ENCODE assay signal across 8 cellular contexts in genomic region chr20:3811421-3812258, GRCh38. TPM values are rescaled to one million over a fixed set of nuclear protein-coding genes. Genes with fewer than 3 reads are reported as not detected.
A peak's percentile ranks its signal among the peaks of the same experiment; 100 is the strongest.
DNase-seq lines count a peak whose midpoint lies in the region; ATAC-seq and TF ChIP-seq lines count a peak whose summit lies in the region.

No MANE protein-coding gene starts in this region.

- H3K27ac ChIP-seq in tibial artery: peak overlapping the region; percentile 82 to 84

- H3K9me2 ChIP-seq in Loucy (replicated peaks; ENCODE audit: low read depth, low read length): no peaks in the 10 kb centered on the region

- intact Hi-C loops in posterior vena cava (cut with DNase I) (no loop called here), tibial artery (cut with DNase I; ENCODE audit: low total_unique reads) (no loop called here)

- peaks cover 1% of the 10 kb centered on the region for H3K36me3 Mint-ChIP-seq in activated naive CD8-positive, alpha-beta T cell treated with anti-CD3 and anti-CD28 coated beads for 36 hours
- H3K36me3 Mint-ChIP-seq in glutamatergic neuron (ENCODE audit: unreplicated experiment): no peaks in the 10 kb centered on the region

- no peaks in the 10 kb centered on the region for H3K27me3 Mint-ChIP-seq in activated naive CD8-positive, alpha-beta T cell treated with anti-CD3 and anti-CD28 coated beads for 36 hours
- peaks cover 7% of the 10 kb centered on the region for H3K27me3 Mint-ChIP-seq in glutamatergic neuron (ENCODE audit: unreplicated experiment)

- no peaks in the 10 kb centered on the region for H4K20me1 ChIP-seq in Loucy (ENCODE audit: insufficient read depth, low read length, poor library complexity, severe bottlenecking)

- H3K9me3 ChIP-seq in Loucy (ENCODE audit: insufficient read depth, low read depth, low read length): no peaks in the 10 kb centered on the region
- H3K9me3 ChIP-seq in tibial artery: no peaks in the 10 kb centered on the region

- no peak for ATAC-seq in HG03439 (IDR thresholded peaks at IDR 0.05; ENCODE audit: unreplicated experiment)

- H3K4me3 ChIP-seq in Loucy (ENCODE audit: low read length, poor library complexity, severe bottlenecking): peak overlapping the region; percentile 45
- peak overlapping the region; percentile 49 to 61 for H3K4me3 ChIP-seq in tibial artery

- no peaks in the 10 kb centered on the region for H3K27me3 ChIP-seq in Loucy (ENCODE audit: insufficient read depth, low read length, poor library complexity, severe bottlenecking)
- no peaks in the 10 kb centered on the region for H3K27me3 ChIP-seq in tibial artery

- peak overlapping the region; percentile 76 for H3K4me3 Mint-ChIP-seq in activated naive CD8-positive, alpha-beta T cell treated with anti-CD3 and anti-CD28 coated beads for 36 hours
- H3K4me3 Mint-ChIP-seq in glutamatergic neuron (ENCODE audit: unreplicated experiment): peak overlapping the region; percentile 9

- peaks cover 57% of the 10 kb centered on the region for H3K4me1 Mint-ChIP-seq in activated naive CD8-positive, alpha-beta T cell treated with anti-CD3 and anti-CD28 coated beads for 36 hours
- peaks cover 23% of the 10 kb centered on the region for H3K4me1 Mint-ChIP-seq in glutamatergic neuron (ENCODE audit: low read depth, unreplicated experiment)

- no peaks in the 10 kb centered on the region for H3K9me3 Mint-ChIP-seq in activated naive CD8-positive, alpha-beta T cell treated with anti-CD3 and anti-CD28 coated beads for 36 hours
- peaks cover 9% of the 10 kb centered on the region for H3K9me3 Mint-ChIP-seq in glutamatergic neuron (ENCODE audit: unreplicated experiment)

- H3K4me2 ChIP-seq in Loucy (ENCODE audit: low read depth, low read length, poor library complexity, severe bottlenecking): peak overlapping the region; percentile 58

- H2AFZ ChIP-seq in Loucy (ENCODE audit: low read length): peak overlapping the region; percentile 85

- TF ChIP-seq CTCF in Loucy (conservative IDR thresholded peaks at IDR 0.05; ENCODE audit: low read length) (no peak), glutamatergic neuron (IDR thresholded peaks at IDR 0.05; ENCODE audit: partially characterized antibody, unreplicated experiment) (no peak), tibial artery (IDR thresholded peaks at IDR 0.05) (peak in 1 of 2 experiments; percentile 5)

- no peaks in the 10 kb centered on the region for H3K79me2 ChIP-seq in Loucy (ENCODE audit: insufficient read depth, low read length)

- peak overlapping the region; percentile 67 for H3K9ac ChIP-seq in Loucy (ENCODE audit: low read depth, low read length, poor library complexity, severe bottlenecking)

- H3K36me3 ChIP-seq in Loucy (ENCODE audit: insufficient read depth, low read length) (no peaks in the 10 kb centered on the region), tibial artery (no peaks in the 10 kb centered on the region)

- peak overlapping the region; percentile 96 for H3K27ac Mint-ChIP-seq in activated naive CD8-positive, alpha-beta T cell treated with anti-CD3 and anti-CD28 coated beads for 36 hours
- peak overlapping the region; percentile 82 for H3K27ac Mint-ChIP-seq in glutamatergic neuron (ENCODE audit: unreplicated experiment)

- H3K4me1 ChIP-seq in Loucy (ENCODE audit: insufficient read depth, low read length, poor library complexity, severe bottlenecking) (peaks cover 39% of the 10 kb centered on the region), tibial artery (peaks cover 0 to 57% (median 41%) of the 10 kb centered on the region in 4 donors)

- DNase-seq in COLO668 (lab: John Stamatoyannopoulos, UW; ENCODE audit: unreplicated experiment) (peak; percentile 96), SW480 (ENCODE audit: low spot score) (peak; percentile 99), glutamatergic neuron (peak; percentile 54), posterior vena cava (ENCODE audit: low spot score) (peak; percentile 99), tibial artery (peak; percentile 98 to 100)
- peak; percentile 91 for DNase-seq in activated naive CD8-positive, alpha-beta T cell treated with anti-CD3 and anti-CD28 coated beads for 36 hours

- peaks cover 5% of the 10 kb centered on the region; the same call in 1 of the 2 replicates for H3F3A ChIP-seq in Loucy (ENCODE audit: low read depth)

RNA-seq across cellular contexts. Expression of gene AP5S1, which starts 8.7 kb away (rescaled TPM):
- total RNA-seq in activated naive CD8-positive, alpha-beta T cell treated with anti-CD3 and anti-CD28 coated beads for 36 hours: 10 to 100 TPM; 11.1 to 11.7 TPM
- total RNA-seq in glutamatergic neuron (ENCODE audit: unreplicated experiment) (8.1 TPM), posterior vena cava (10 to 100 TPM in 1 of 2 donors, 1 to 10 TPM in 1; 8.8 to 11.2 TPM)

RNA-seq across cellular contexts. Expression of gene CDC25B, which starts 15.5 kb away (rescaled TPM):
- total RNA-seq in activated naive CD8-positive, alpha-beta T cell treated with anti-CD3 and anti-CD28 coated beads for 36 hours: 10 to 100 TPM; 54.6 to 60.9 TPM
- total RNA-seq in glutamatergic neuron (ENCODE audit: unreplicated experiment): 27.6 TPM
- 10 to 100 TPM; 24.0 to 24.2 TPM for total RNA-seq in posterior vena cava

RNA-seq across cellular contexts. Expression of gene CENPB, which starts 25.1 kb away (rescaled TPM):
- 10 to 100 TPM; 54.6 to 59.0 TPM for total RNA-seq in activated naive CD8-positive, alpha-beta T cell treated with anti-CD3 and anti-CD28 coated beads for 36 hours
- 47.1 TPM for total RNA-seq in glutamatergic neuron (ENCODE audit: unreplicated experiment)
- total RNA-seq in posterior vena cava: 100 to 1,000 TPM in 1 of 2 donors, 10 to 100 TPM in 1; 97.4 to 119 TPM

RNA-seq across cellular contexts. Expression of gene SPEF1, which starts 30.4 kb away (rescaled TPM):
- under 1 TPM; 0.12 to 0.23 TPM for total RNA-seq in activated naive CD8-positive, alpha-beta T cell treated with anti-CD3 and anti-CD28 coated beads for 36 hours
- total RNA-seq in glutamatergic neuron (ENCODE audit: unreplicated experiment) (0.22 TPM), posterior vena cava (not detected)

RNA-seq across cellular contexts. Expression of gene MAVS, which starts 35.0 kb away (rescaled TPM):
- total RNA-seq in activated naive CD8-positive, alpha-beta T cell treated with anti-CD3 and anti-CD28 coated beads for 36 hours: 10 to 100 TPM; 21.2 to 21.6 TPM
- total RNA-seq in glutamatergic neuron (ENCODE audit: unreplicated experiment): 25.8 TPM
- total RNA-seq in posterior vena cava: 10 to 100 TPM; 26.2 to 27.1 TPM
